ENCODE assay signal across 8 cellular contexts in genomic region chr22:46069518-46070214, GRCh38.
DNase-seq lines count a peak whose midpoint lies in the region; ATAC-seq and TF ChIP-seq lines count a peak whose summit lies in the region.

No MANE protein-coding gene starts in this region.

- no peaks in the 10 kb centered on the region for H3K27me3 ChIP-seq in left lung

- peak overlapping the region; percentile 83 for H3K9ac ChIP-seq in ES-I3 (ENCODE audit: low read depth, low read length)

- DNase-seq in M059J (ENCODE audit: low read depth) (peak; percentile 94), SW480 (ENCODE audit: low spot score) (peak; percentile 85), left lung (peak in 1 of 2 donors; percentile 88)
- DNase-seq in stimulated activated CD8-positive, alpha-beta memory T cell treated with anti-CD3 and anti-CD28 coated beads, Interleukin-4, amount 100 ng/mL, for 48 hours, result peak; percentile 61

- ATAC-seq in left lung, result peak; percentile 60
- no peak for ATAC-seq in HG03097 (IDR thresholded peaks at IDR 0.05; ENCODE audit: low FRiP score, unreplicated experiment)
- no peak for ATAC-seq in HG02981 (IDR thresholded peaks at IDR 0.05; ENCODE audit: unreplicated experiment)

- H3K27ac ChIP-seq in cingulate gyrus (ENCODE audit: low read depth, low read length), result peak overlapping the region; percentile 100
- peak overlapping the region; percentile 97 to 100 for H3K27ac ChIP-seq in left lung

- intact Hi-C loops in left lung (cut with DNase I), result loop anchor here in 1 of 2 donors (10.0 kb wide), 1 partner anchor 65 kb away; no protein-coding TSS in a partner anchor

- H3K4me1 ChIP-seq in ES-I3 (ENCODE audit: insufficient read depth, low read length) (0 out of 2 replicates have a peak, but pooled peaks cover 3% of the 10 kb centered on the region), left lung (peaks cover 15 to 79% of the 10 kb centered on the region in 2 donors)

- no peaks in the 10 kb centered on the region for H3K9me3 ChIP-seq in ES-I3 (ENCODE audit: control insufficient read depth, insufficient read depth, low read length)
- no peaks in the 10 kb centered on the region for H3K9me3 ChIP-seq in left lung

- no peak for TF ChIP-seq CTCF in left lung (IDR thresholded peaks at IDR 0.05)

- H3K4me3 ChIP-seq in left lung, result peak overlapping the region; percentile 67 to 72

- H3K36me3 ChIP-seq in ES-I3 (ENCODE audit: insufficient read depth, low read length) (no peaks in the 10 kb centered on the region), left lung (peaks cover 0 to 5% of the 10 kb centered on the region in 2 donors)
